25 cellular contexts compared by ENCODE assay signal in genomic region chr4:82777857-82778525, GRCh38. TPM values are rescaled to one million over a fixed set of nuclear protein-coding genes. Genes with fewer than 3 reads are reported as not detected.
DNase-seq lines count a peak whose midpoint lies in the region; ATAC-seq, FAIRE-seq and TF ChIP-seq lines count a peak whose summit lies in the region.
"Had no signal": no experiment of that assay in that cellular context is flagged by ENCODE, and none has a peak within 500 bp of the region (broad histone marks: within the 10 kb centered on the region; RNA-seq: fewer than 3 reads in every experiment).

No MANE protein-coding gene starts in this region.

- peaks cover 53% of the 10 kb centered on the region for H3K4me1 Mint-ChIP-seq in nephron progenitor cell
- H3K4me1 Mint-ChIP-seq: CD4-positive, alpha-beta memory T cell had no signal

- peaks cover 6% of the 10 kb centered on the region for H3K4me1 ChIP-seq in HEK293 (ENCODE audit: control insufficient read depth, insufficient read depth, low read length)
- H3K4me1 ChIP-seq in lower lobe of right lung, result peaks cover 6% of the 10 kb centered on the region

- intact Hi-C loops in lower lobe of right lung (cut with DNase I) (no loop called here), posterior vena cava (cut with DNase I) (no loop called here)

- no peak overlapping the region for H3K27ac Mint-ChIP-seq in nephron progenitor cell
- H3K27ac Mint-ChIP-seq: CD4-positive, alpha-beta memory T cell had no signal

- peaks cover 4% of the 10 kb centered on the region for H3K27me3 Mint-ChIP-seq in nephron progenitor cell (ENCODE audit: low read depth, poor library complexity)

- H3K27me3 ChIP-seq in lower lobe of right lung (ENCODE audit: low read depth), result no peaks in the 10 kb centered on the region
- H3K27me3 ChIP-seq: BLaER1 treated with 17β-estradiol and CSF1 and Interleukin-3, amounts not matched to agents 10 nM and 100 nM; MG63 had no signal

- peaks cover 8% of the 10 kb centered on the region for H3K9me3 Mint-ChIP-seq in nephron progenitor cell
- H3K9me3 Mint-ChIP-seq: HFFc6 had no signal

- POLR2A ChIA-PET in HEK293 (lab: Yijun Ruan, JAX), result interaction anchor here (1.1 kb wide), 1 partner anchor 21 kb away, joined by 3 read pairs; the partner anchor contains the start of gene SCD5

- H3K4me3 ChIP-seq in HEK293 (ENCODE audit: low read depth, low read length) (no peak overlapping the region), coronary artery (no peak overlapping the region), lower lobe of right lung (no peak overlapping the region)
- H3K4me3 ChIP-seq: BLaER1 treated with 17β-estradiol and CSF1 and Interleukin-3, amounts not matched to agents 10 nM and 100 nM; MG63; SK-N-MC had no signal

- no peak overlapping the region for H3K4me3 Mint-ChIP-seq in nephron progenitor cell
- H3K4me3 Mint-ChIP-seq: CD4-positive, alpha-beta memory T cell; HFFc6 had no signal

- no peak for FAIRE-seq in H54 (lab: Jason Lieb, UNC)
- FAIRE-seq: A204.1, G401.6, HTR-8/SVneo had no signal

- no peaks in the 10 kb centered on the region for H3K36me3 ChIP-seq in HEK293 (ENCODE audit: control insufficient read depth in 2 of 2, insufficient read depth in 1 of 2, low read length in 2 of 2)
- no peaks in the 10 kb centered on the region for H3K36me3 ChIP-seq in lower lobe of right lung
- H3K36me3 ChIP-seq: MG63 had no signal

- no peak for ATAC-seq in lower lobe of right lung
- no peak for ATAC-seq in HG02973 (IDR thresholded peaks at IDR 0.05; ENCODE audit: unreplicated experiment)

- H3K9me3 ChIP-seq in HEK293 (ENCODE audit: control insufficient read depth, insufficient read depth, low read depth, low read length) (no peaks in the 10 kb centered on the region), lower lobe of right lung (no peaks in the 10 kb centered on the region)
- H3K9me3 ChIP-seq: BLaER1 treated with 17β-estradiol and CSF1 and Interleukin-3, amounts not matched to agents 10 nM and 100 nM; MG63 had no signal

- CTCF ChIA-PET in HEK293 (lab: Yijun Ruan, JAX), result interaction anchor here (1.3 kb wide), 1 partner anchor 15 kb away, joined by 3 read pairs; no protein-coding TSS in a partner anchor

- TF ChIP-seq CTCF in HEK293 (tag by site-specific recombination; IDR thresholded peaks at IDR 0.05) (no peak), coronary artery (IDR thresholded peaks at IDR 0.05) (no peak), lower lobe of right lung (IDR thresholded peaks at IDR 0.05) (no peak), nephron progenitor cell (IDR thresholded peaks at IDR 0.05) (no peak)

- peak; percentile 22 for DNase-seq in coronary artery (ENCODE audit: low spot score)
- DNase-seq in lower lobe of right lung, result no peak
- peak; percentile 34 for DNase-seq in posterior vena cava (ENCODE audit: low spot score)
- DNase-seq in nephron progenitor cell, result no peak
- no peak for DNase-seq in H54 (ENCODE audit: insufficient read length, low spot score)
- DNase-seq: AML-193; CD4-positive, alpha-beta memory T cell; COR-L47; DMS53; H7; KBM-7; MG63; NCI-H1105 treated with DMSO at 0.1 percent for 48 hours; NCI-H146; NCI-H2029 treated with DMSO at 0.1 percent for 48 hours; NCI-H526 treated with DMSO at 0.1 percent for 48 hours; SIG-M5 had no signal

- no peak overlapping the region for H3K27ac ChIP-seq in HEK293 (ENCODE audit: extremely low read depth, low read depth, low read length)
- H3K27ac ChIP-seq in coronary artery, result no peak overlapping the region
- peak overlapping the region; percentile 51 for H3K27ac ChIP-seq in lower lobe of right lung
- H3K27ac ChIP-seq: BLaER1 treated with 17β-estradiol and CSF1 and Interleukin-3, amounts not matched to agents 10 nM and 100 nM; SK-N-MC had no signal

- TF ChIP-seq POLR2A in H54 (IDR thresholded peaks at IDR 0.05; ENCODE audit: low read depth, low read length), result no peak

- H3K36me3 Mint-ChIP-seq in nephron progenitor cell (ENCODE audit: low read depth), result peaks cover 5% of the 10 kb centered on the region
- H3K36me3 Mint-ChIP-seq: CD4-positive, alpha-beta memory T cell had no signal

TF ChIP-seq in HEK293, 187 proteins besides CTCF, POLR2A, EP300 and RAD21:
- peak; percentile 96 for TF ChIP-seq ZNF146 (tag by site-specific recombination; IDR thresholded peaks at IDR 0.05)
- TF ChIP-seq ZNF530 (tag by site-specific recombination; IDR thresholded peaks at IDR 0.05; ENCODE audit: low read depth), result no peak
- TF ChIP-seq, protein P1, sequence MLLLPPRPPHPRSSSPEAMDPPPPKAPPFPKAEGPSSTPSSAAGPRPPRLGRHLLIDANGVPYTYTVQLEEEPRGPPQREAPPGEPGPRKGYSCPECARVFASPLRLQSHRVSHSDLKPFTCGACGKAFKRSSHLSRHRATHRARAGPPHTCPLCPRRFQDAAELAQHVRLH (tag by site-specific recombination; IDR thresholded peaks at IDR 0.05), result 0 out of 2 replicates have a peak, but pooled peaks have one; percentile 39
TF ChIP-seq in HEK293: peak in this region for 2.

RNA-seq across cellular contexts. Expression of gene SCD5, which starts 20.6 kb away (rescaled TPM):
- 17.7 TPM for total RNA-seq in lower lobe of right lung
- 10 to 100 TPM; 11.9 to 16.7 TPM for total RNA-seq in posterior vena cava
- total RNA-seq: CD4-positive, alpha-beta memory T cell had no signal

Comparison
In these comparisons a context has a peak if more than half of its experiments do, and no peak if none do; other contexts are left out.
1. DNase-seq: peak in coronary artery (single experiment) and posterior vena cava (single experiment); none in lower lobe of right lung (single experiment), nephron progenitor cell (single experiment) and H54 (single experiment).